Comparison of ENCODE assay signal across 20 cellular contexts in genomic region chr17:75727391-75727790, GRCh38.
"Had no signal": no experiment of that assay in that cellular context is flagged by ENCODE, and none has a peak within 500 bp of the region (broad histone marks: within the 10 kb centered on the region; RNA-seq: fewer than 3 reads in every experiment).

No MANE protein-coding gene starts in this region.

- H3K4me1 Mint-ChIP-seq: immature natural killer cell, memory B cell had no signal

- H3K9me3 Mint-ChIP-seq: immature natural killer cell, memory B cell had no signal

- H3K4me3 Mint-ChIP-seq: immature natural killer cell, memory B cell had no signal

- ATAC-seq: foreskin keratinocyte, gastroesophageal sphincter, heart left ventricle, left cardiac atrium, left lung, left ventricle myocardium superior, lower lobe of right lung had no signal

- H3K4me3 ChIP-seq: coronary artery, dorsolateral prefrontal cortex, esophagus muscularis mucosa, gastroesophageal sphincter, heart left ventricle, hepatocyte, left lung, lower lobe of right lung had no signal

- H3K27ac Mint-ChIP-seq: immature natural killer cell, memory B cell had no signal

- H3K27me3 ChIP-seq: foreskin keratinocyte, hepatocyte had no signal

- H3K27ac ChIP-seq: coronary artery, esophagus muscularis mucosa, foreskin keratinocyte, gastroesophageal sphincter, heart left ventricle, hepatocyte, left lung, lower lobe of right lung had no signal

- H3K27me3 Mint-ChIP-seq: memory B cell had no signal

- H3K36me3 Mint-ChIP-seq: immature natural killer cell, memory B cell had no signal

- H2AFZ ChIP-seq: hepatocyte had no signal

- DNase-seq: dermis blood vessel endothelial cell; dorsolateral prefrontal cortex; effector CD4-positive, alpha-beta T cell; effector memory CD4-positive, alpha-beta T cell; foreskin keratinocyte; heart left ventricle; immature natural killer cell; islet precursor cell; kidney; kidney glomerular epithelial cell; left cardiac atrium; left lung; left ventricle myocardium superior; lower lobe of right lung; mesendoderm had no signal

- H3K9me3 ChIP-seq: esophagus muscularis mucosa, gastroesophageal sphincter, heart left ventricle, left lung, lower lobe of right lung had no signal

- H3K4me1 ChIP-seq: foreskin keratinocyte, gastroesophageal sphincter, lower lobe of right lung had no signal

- H3K4me2 ChIP-seq: hepatocyte had no signal
